ENCODE assay signal across 14 cellular contexts in the genomic region with DNA sequence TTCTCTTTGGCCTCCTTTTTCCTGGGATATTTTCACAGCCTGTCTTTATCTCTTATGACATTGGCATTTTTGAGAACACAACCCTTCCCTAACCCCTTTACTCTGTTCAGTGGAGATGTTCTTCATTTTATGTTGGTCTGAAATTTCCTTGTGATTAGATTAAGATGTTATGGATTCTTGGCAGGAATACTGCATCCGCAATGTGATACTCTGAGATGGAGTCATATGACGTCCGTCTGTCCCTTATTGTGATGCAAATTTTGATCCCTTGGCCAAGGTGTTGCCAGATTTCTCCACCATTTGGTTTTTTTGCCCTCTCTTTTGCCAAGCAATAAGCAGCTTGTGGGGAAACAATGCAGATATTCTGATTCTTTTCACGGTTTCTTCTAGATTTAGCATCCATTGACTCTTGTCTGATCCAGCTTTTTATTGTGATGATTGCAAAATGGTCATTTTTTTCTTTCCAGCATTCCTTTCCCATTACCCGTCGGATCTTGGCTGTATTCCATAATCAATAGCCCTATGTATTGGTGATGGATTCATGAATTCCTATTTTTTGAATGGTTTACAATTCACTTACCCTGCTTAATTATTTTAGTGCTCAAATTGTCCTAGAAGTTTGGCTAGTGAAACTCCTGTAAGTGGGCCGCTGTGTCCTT.
DNase-seq lines count a peak whose midpoint lies in the region; ATAC-seq and TF ChIP-seq lines count a peak whose summit lies in the region.
"Had no signal": no experiment of that assay in that cellular context is flagged by ENCODE, and none has a peak within 500 bp of the region (broad histone marks: within the 10 kb centered on the region; RNA-seq: fewer than 3 reads in every experiment).

No MANE protein-coding gene starts in this region.

- peak overlapping the region; percentile 18 for H3K4me2 ChIP-seq in GM23338
- H3K4me2 ChIP-seq: KMS-11 had no signal

- TF ChIP-seq CTCF in GM23338 (conservative IDR thresholded peaks at IDR 0.05; ENCODE audit: low read depth in 2 of 2), result no peak
- TF ChIP-seq CTCF in activated B cell treated with CpG ODN at 0.5 μM for 24 hours (IDR thresholded peaks at IDR 0.05), result no peak

- H3K4me1 ChIP-seq in ACC112 (ENCODE audit: control insufficient read depth, insufficient read depth, low read length, unreplicated experiment) (peaks cover 12% of the 10 kb centered on the region), GM23338 (ENCODE audit: insufficient read depth) (peaks cover 26% of the 10 kb centered on the region), iPS DF 6.9 (ENCODE audit: control insufficient read depth, insufficient read depth, low read length) (no peaks in the 10 kb centered on the region; the same call in 1 of the 2 replicates)

- H3K79me2 ChIP-seq in ACC112 (ENCODE audit: control insufficient read depth, insufficient read depth, low read length, unreplicated experiment) (peaks cover 14% of the 10 kb centered on the region), GM23338 (replicated peaks; ENCODE audit: insufficient read depth) (peaks cover 42% of the 10 kb centered on the region)

- H3F3A ChIP-seq in GM23338 (replicated peaks; ENCODE audit: low read depth), result no peaks in the 10 kb centered on the region

- no peaks in the 10 kb centered on the region for H3K9me2 ChIP-seq in GM23338 (ENCODE audit: insufficient read depth)

- H3K27ac ChIP-seq in ACC112 (ENCODE audit: low read depth, low read length), result peak overlapping the region; percentile 36; the same call in 1 of the 2 replicates
- H3K27ac ChIP-seq in GM23338 (ENCODE audit: low read depth), result peak overlapping the region; percentile 42; the same call in 1 of the 2 replicates
- H3K27ac ChIP-seq in iPS DF 6.9 (ENCODE audit: low read length), result no peak overlapping the region
- H3K27ac ChIP-seq: KMS-11 had no signal

- peak overlapping the region; percentile 74 for H3K27ac Mint-ChIP-seq in GM23338
- peak overlapping the region; percentile 38 for H3K27ac Mint-ChIP-seq in activated B cell treated with CpG ODN at 0.5 μM for 24 hours
- H3K27ac Mint-ChIP-seq: natural killer cell had no signal

- POLR2A ChIA-PET in activated B cell treated with CpG ODN at 0.5 μM for 24 hours (lab: Charles Lee), result interaction anchor here (1.6 kb wide), 1 partner anchor 21 kb away, joined by 5 read pairs; no protein-coding TSS in a partner anchor

- H4K20me1 ChIP-seq in GM23338 (replicated peaks; ENCODE audit: insufficient read depth), result no peaks in the 10 kb centered on the region

- H2AFZ ChIP-seq in ACC112 (ENCODE audit: low read length, unreplicated experiment) (no peak overlapping the region), GM23338 (no peak overlapping the region)

- H3K4me3 ChIP-seq in ACC112 (ENCODE audit: low read depth, low read length), result no peak overlapping the region
- 0 out of 2 replicates have a peak overlapping the region, but pooled peaks have one; percentile 5 for H3K4me3 ChIP-seq in GM23338
- H3K4me3 ChIP-seq in iPS DF 6.9 (ENCODE audit: low read length), result no peak overlapping the region

- intact Hi-C loops in activated B cell treated with CpG ODN at 0.5 μM for 24 hours (cut with micrococcal nuclease), result no loop called here

- peaks cover 4% of the 10 kb centered on the region; the same call in 1 of the 2 replicates for H3K36me3 ChIP-seq in ACC112 (ENCODE audit: insufficient read depth, low read length)
- H3K36me3 ChIP-seq in GM23338 (ENCODE audit: insufficient read depth), result no peaks in the 10 kb centered on the region
- no peaks in the 10 kb centered on the region for H3K36me3 ChIP-seq in iPS DF 6.9 (ENCODE audit: control insufficient read depth, insufficient read depth, low read length)

- H3K4me1 Mint-ChIP-seq in GM23338 (peaks cover 32% of the 10 kb centered on the region), activated B cell treated with CpG ODN at 0.5 μM for 24 hours (peaks cover 53% of the 10 kb centered on the region)

- ATAC-seq in GM23338, result peak; percentile 68
- no peak for ATAC-seq in activated B cell treated with CpG ODN at 0.5 μM for 24 hours (ENCODE audit: low read depth)
- no peak for ATAC-seq in GM21381 (IDR thresholded peaks at IDR 0.05; ENCODE audit: unreplicated experiment)
- ATAC-seq: natural killer cell had no signal

- CTCF ChIA-PET in activated B cell treated with CpG ODN at 0.5 μM for 24 hours (lab: Charles Lee), result no interaction called here

- no peaks in the 10 kb centered on the region for H3K27me3 ChIP-seq in ACC112 (ENCODE audit: insufficient read depth, low read length)
- no peaks in the 10 kb centered on the region for H3K27me3 ChIP-seq in GM23338 (ENCODE audit: insufficient read depth)
- no peaks in the 10 kb centered on the region for H3K27me3 ChIP-seq in iPS DF 6.9 (ENCODE audit: control insufficient read depth, insufficient read depth, low read length)

- DNase-seq in GM23338 (ENCODE audit: low spot score) (peak; percentile 66), activated B cell treated with CpG ODN at 0.5 μM for 24 hours (no peak), iPS DF 6.9 (ENCODE audit: low read depth, low spot score) (peak; percentile 20), GM19238 (ENCODE audit: insufficient read length, low spot score) (no peak)
- DNase-seq in activated effector memory CD4-positive, alpha-beta T cell treated with anti-CD3 and anti-CD28 coated beads, Interleukin-2, amount 50 U/mL, for 16 hours, result no peak
- DNase-seq in activated CD4-positive, CD25-positive, alpha-beta regulatory T cell treated with anti-CD3 and anti-CD28 coated beads, Interleukin-2, amount 50 U/mL, for 72 hours, result no peak
- DNase-seq: activated CD4-positive, alpha-beta T cell treated with anti-CD3 and anti-CD28 coated beads for 48 hours; activated gamma-delta T cell treated with Interleukin-2 at 50 U/mL for 16 hours; C1 segment of cervical spinal cord; kidney; natural killer cell had no signal

- H3K36me3 Mint-ChIP-seq in GM23338 (ENCODE audit: low read depth) (no peaks in the 10 kb centered on the region; the same call in 2 of the 3 replicates), activated B cell treated with CpG ODN at 0.5 μM for 24 hours (ENCODE audit: low read depth) (peaks cover 75% of the 10 kb centered on the region)
- H3K36me3 Mint-ChIP-seq: natural killer cell had no signal

- 0 out of 3 replicates have a peak overlapping the region, but pooled peaks have one; percentile 5 for H3K4me3 Mint-ChIP-seq in GM23338
- no peak overlapping the region for H3K4me3 Mint-ChIP-seq in activated B cell treated with CpG ODN at 0.5 μM for 24 hours
- H3K4me3 Mint-ChIP-seq: natural killer cell had no signal

- H3K27me3 Mint-ChIP-seq in GM23338 (ENCODE audit: insufficient read depth, low read depth, poor library complexity) (peaks cover 6% of the 10 kb centered on the region), activated B cell treated with CpG ODN at 0.5 μM for 24 hours (no peaks in the 10 kb centered on the region)

- no CpG with 5 or more reads among the region's 7 CpGs for WGBS in iPS DF 6.9 (ENCODE audit: insufficient coverage, insufficient read length)

- H3K9me3 ChIP-seq in iPS DF 6.9 (ENCODE audit: control insufficient read depth, insufficient read depth, low read length), result no peaks in the 10 kb centered on the region

- H3K9me3 Mint-ChIP-seq in GM23338, result no peaks in the 10 kb centered on the region
- no peaks in the 10 kb centered on the region for H3K9me3 Mint-ChIP-seq in activated B cell treated with CpG ODN at 0.5 μM for 24 hours
- H3K9me3 Mint-ChIP-seq: natural killer cell had no signal

TF ChIP-seq in GM23338, 12 proteins besides CTCF, POLR2A, EP300 and RAD21 (continues in another document):
- TF ChIP-seq, protein P1, sequence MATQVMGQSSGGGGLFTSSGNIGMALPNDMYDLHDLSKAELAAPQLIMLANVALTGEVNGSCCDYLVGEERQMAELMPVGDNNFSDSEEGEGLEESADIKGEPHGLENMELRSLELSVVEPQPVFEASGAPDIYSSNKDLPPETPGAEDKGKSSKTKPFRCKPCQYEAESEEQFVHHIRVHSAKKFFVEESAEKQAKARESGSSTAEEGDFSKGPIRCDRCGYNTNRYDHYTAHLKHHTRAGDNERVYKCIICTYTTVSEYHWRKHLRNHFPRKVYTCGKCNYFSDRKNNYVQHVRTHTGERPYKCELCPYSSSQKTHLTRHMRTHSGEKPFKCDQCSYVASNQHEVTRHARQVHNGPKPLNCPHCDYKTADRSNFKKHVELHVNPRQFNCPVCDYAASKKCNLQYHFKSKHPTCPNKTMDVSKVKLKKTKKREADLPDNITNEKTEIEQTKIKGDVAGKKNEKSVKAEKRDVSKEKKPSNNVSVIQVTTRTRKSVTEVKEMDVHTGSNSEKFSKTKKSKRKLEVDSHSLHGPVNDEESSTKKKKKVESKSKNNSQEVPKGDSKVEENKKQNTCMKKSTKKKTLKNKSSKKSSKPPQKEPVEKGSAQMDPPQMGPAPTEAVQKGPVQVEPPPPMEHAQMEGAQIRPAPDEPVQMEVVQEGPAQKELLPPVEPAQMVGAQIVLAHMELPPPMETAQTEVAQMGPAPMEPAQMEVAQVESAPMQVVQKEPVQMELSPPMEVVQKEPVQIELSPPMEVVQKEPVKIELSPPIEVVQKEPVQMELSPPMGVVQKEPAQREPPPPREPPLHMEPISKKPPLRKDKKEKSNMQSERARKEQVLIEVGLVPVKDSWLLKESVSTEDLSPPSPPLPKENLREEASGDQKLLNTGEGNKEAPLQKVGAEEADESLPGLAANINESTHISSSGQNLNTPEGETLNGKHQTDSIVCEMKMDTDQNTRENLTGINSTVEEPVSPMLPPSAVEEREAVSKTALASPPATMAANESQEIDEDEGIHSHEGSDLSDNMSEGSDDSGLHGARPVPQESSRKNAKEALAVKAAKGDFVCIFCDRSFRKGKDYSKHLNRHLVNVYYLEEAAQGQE (IDR thresholded peaks at IDR 0.05; ENCODE audit: unreplicated experiment), result no peak
- no peak for TF ChIP-seq JUNB (IDR thresholded peaks at IDR 0.05; ENCODE audit: unreplicated experiment)
- TF ChIP-seq ZNF331 (CRISPR knock-in tag; IDR thresholded peaks at IDR 0.05; ENCODE audit: low read depth), result no peak
- TF ChIP-seq ETS1 (IDR thresholded peaks at IDR 0.05), result no peak
- TF ChIP-seq POLR2AphosphoS5 (IDR thresholded peaks at IDR 0.05; ENCODE audit: low read depth), result no peak

Comparison
In these comparisons a context has a peak if more than half of its experiments do, and no peak if none do; other contexts are left out.
1. DNase-seq: peak in GM23338 (single experiment) and iPS DF 6.9 (single experiment); none in activated B cell treated with CpG ODN at 0.5 μM for 24 hours (single experiment), activated effector memory CD4-positive, alpha-beta T cell treated with anti-CD3 and anti-CD28 coated beads, Interleukin-2, amount 50 U/mL, for 16 hours (single experiment), activated CD4-positive, CD25-positive, alpha-beta regulatory T cell treated with anti-CD3 and anti-CD28 coated beads, Interleukin-2, amount 50 U/mL, for 72 hours (single experiment) and GM19238 (single experiment).